8 cellular contexts compared by ENCODE assay signal in genomic region chr4:186722856-186723206, GRCh38. TPM values are rescaled to one million over a fixed set of nuclear protein-coding genes. Genes with fewer than 3 reads are reported as not detected.
DNase-seq lines count a peak whose midpoint lies in the region; ATAC-seq, FAIRE-seq and TF ChIP-seq lines count a peak whose summit lies in the region.

No MANE protein-coding gene starts in this region.

- intact Hi-C loops in dendritic cell treated with granulocyte-macrophage colony-stimulating factor and Interleukin-4, amounts not matched to agents 40 ng/mL and 50 ng/mL, for 4 days (cut with micrococcal nuclease): no loop called here

- H3K9ac ChIP-seq in mucosa of stomach (ENCODE audit: low read length): peak overlapping the region; percentile 76

- H3K4me3 ChIP-seq in A549: peak overlapping the region; percentile 67
- H3K4me3 ChIP-seq in HL-60 (replicated peaks; ENCODE audit: insufficient read depth, low read length): peak overlapping the region; percentile 79
- peak overlapping the region; percentile 36 for H3K4me3 ChIP-seq in mucosa of stomach (ENCODE audit: low read length)

- TF ChIP-seq EP300 in A549 (IDR thresholded peaks at IDR 0.05): no peak

- TF ChIP-seq POLR2A in A549 (IDR thresholded peaks at IDR 0.05; ENCODE audit: low read length): no peak

- WGBS in A549 (ENCODE audit: missing lambda C conversion rate): 1% methylated on average over 7 of the region's 7 CpGs

- no peak for TF ChIP-seq CTCF in A549 (IDR thresholded peaks at IDR 0.05)
- no peak for TF ChIP-seq CTCF in HL-60 (IDR thresholded peaks at IDR 0.05; ENCODE audit: insufficient read depth, low read length)

- peak overlapping the region; percentile 52 for H3K4me3 Mint-ChIP-seq in dendritic cell treated with granulocyte-macrophage colony-stimulating factor and Interleukin-4, amounts not matched to agents 40 ng/mL and 50 ng/mL, for 4 days

- TF ChIP-seq RAD21 in A549 (conservative IDR thresholded peaks at IDR 0.05 in 1 of 2, IDR thresholded peaks at IDR 0.05 in 1 of 2): no peak

- H3K36me3 Mint-ChIP-seq in dendritic cell treated with granulocyte-macrophage colony-stimulating factor and Interleukin-4, amounts not matched to agents 40 ng/mL and 50 ng/mL, for 4 days (ENCODE audit: low read depth): no peaks in the 10 kb centered on the region

- peaks cover 19% of the 10 kb centered on the region; the same call in 2 of the 3 replicates for H3K9me3 ChIP-seq in A549
- no peaks in the 10 kb centered on the region for H3K9me3 ChIP-seq in mucosa of stomach (ENCODE audit: control insufficient read depth, low read length)

- H3K27me3 ChIP-seq in HL-60 (ENCODE audit: insufficient read depth, poor library complexity, severe bottlenecking): peaks cover 38% of the 10 kb centered on the region
- no peaks in the 10 kb centered on the region for H3K27me3 ChIP-seq in mucosa of stomach (ENCODE audit: control insufficient read depth, insufficient read depth, low read length)

- H3K27ac Mint-ChIP-seq in dendritic cell treated with granulocyte-macrophage colony-stimulating factor and Interleukin-4, amounts not matched to agents 40 ng/mL and 50 ng/mL, for 4 days: no peak overlapping the region

- CTCF ChIA-PET in A549 (lab: Yijun Ruan, JAX): interaction anchor here (0.6 to 1.5 kb wide), 2 partner anchors 36 to 1720 kb away, joined by 3 to 5 read pairs; no protein-coding TSS in a partner anchor

- H3K9me3 Mint-ChIP-seq in dendritic cell treated with granulocyte-macrophage colony-stimulating factor and Interleukin-4, amounts not matched to agents 40 ng/mL and 50 ng/mL, for 4 days: no peaks in the 10 kb centered on the region

- no peak for ATAC-seq in A549
- ATAC-seq in HG02763 (IDR thresholded peaks at IDR 0.05; ENCODE audit: unreplicated experiment): no peak
- ATAC-seq in HG02981 (IDR thresholded peaks at IDR 0.05; ENCODE audit: unreplicated experiment): no peak

- FAIRE-seq in A549 (lab: Jason Lieb, UNC): no peak

- DNase-seq in A549 (ENCODE audit: low read depth in 1 of 2, low spot score in 1 of 2) (no peak), HL-60 (ENCODE audit: low read depth in 1 of 2, low spot score in 1 of 2) (no peak), LoVo (ENCODE audit: low spot score) (no peak), NCI-H1436 treated with DMSO at 0.1 percent for 48 hours (lab: John Stamatoyannopoulos, UW) (no peak)

- POLR2A ChIA-PET in A549 (lab: Yijun Ruan, JAX): interaction anchor here (1.4 kb wide), 1 partner anchor 107 kb away, joined by 3 read pairs; no protein-coding TSS in a partner anchor

- no peaks in the 10 kb centered on the region for H3K36me3 ChIP-seq in mucosa of stomach (ENCODE audit: control insufficient read depth, insufficient read depth, low read length)

- H3K27me3 Mint-ChIP-seq in dendritic cell treated with granulocyte-macrophage colony-stimulating factor and Interleukin-4, amounts not matched to agents 40 ng/mL and 50 ng/mL, for 4 days: peaks cover 59% of the 10 kb centered on the region

- H3K4me1 Mint-ChIP-seq in dendritic cell treated with granulocyte-macrophage colony-stimulating factor and Interleukin-4, amounts not matched to agents 40 ng/mL and 50 ng/mL, for 4 days (ENCODE audit: low read depth): no peaks in the 10 kb centered on the region

- H3K27ac ChIP-seq in A549 (peak overlapping the region; percentile 89 to 100), HL-60 (replicated peaks) (no peak overlapping the region; the same call in 1 of the 2 replicates)

- H3K4me1 ChIP-seq in A549 (peaks cover 4% of the 10 kb centered on the region; the same call in 2 of the 3 replicates), mucosa of stomach (ENCODE audit: control insufficient read depth, insufficient read depth, low read length) (peaks cover 6% of the 10 kb centered on the region)

- H3K4me2 ChIP-seq in A549: peak overlapping the region; percentile 76

TF ChIP-seq in A549, 52 proteins besides CTCF, POLR2A, EP300 and RAD21:
- TF ChIP-seq BHLHE40 (IDR thresholded peaks at IDR 0.05; ENCODE audit: low read depth, low read length) (no peak), JUNB (IDR thresholded peaks at IDR 0.05) (no peak), RNF2 (IDR thresholded peaks at IDR 0.05; ENCODE audit: borderline replicate concordance, low read depth) (no peak), PHF8 (IDR thresholded peaks at IDR 0.05; ENCODE audit: borderline replicate concordance, low read depth) (no peak), KDM5A (IDR thresholded peaks at IDR 0.05) (no peak), EHF (CRISPR knock-in tag; IDR thresholded peaks at IDR 0.05) (no peak), BCL3 (IDR thresholded peaks at IDR 0.05) (no peak), NR3C1 (IDR thresholded peaks at IDR 0.05) (no peak), RARB (CRISPR knock-in tag; IDR thresholded peaks at IDR 0.05) (no peak), CBX2 (IDR thresholded peaks at IDR 0.05; ENCODE audit: borderline replicate concordance, low read depth) (no peak), MAFK (IDR thresholded peaks at IDR 0.05; ENCODE audit: partially characterized antibody) (no peak), ZSCAN20 (CRISPR knock-in tag; IDR thresholded peaks at IDR 0.05) (no peak)

RNA-seq across cellular contexts. Expression of gene FAT1, which starts 0.8 kb away (rescaled TPM):
- polyA plus RNA-seq in A549 (2011; rRNA removed) (177 and 225 TPM in 2 replicates), A549 (2017; fragmentation: RNase III; extraction: RNeasy Plus Mini Kit Qiagen cat#74134 plus additional on column Dnase treatment) (62.2 to 68.5 TPM (median 62.8 TPM) in 3 replicates)
- polyA plus RNA-seq in A549 (2012; cell fraction: cytosol; rRNA removed): 57.1 and 63.7 TPM in 2 replicates
- polyA plus RNA-seq in A549 (2012; cell fraction: nucleus; rRNA removed): 201 and 278 TPM in 2 replicates
- 1,227 and 1,657 TPM in 2 replicates for polyA minus RNA-seq in A549 (2011; rRNA and poly(A)+ RNA removed)
